ENCODE assay signal across 33 cellular contexts in genomic region chr6:116726947-116727346, GRCh38. TPM values are rescaled to one million over a fixed set of nuclear protein-coding genes. Genes with fewer than 3 reads are reported as not detected.
"Had no signal": no experiment of that assay in that cellular context is flagged by ENCODE, and none has a peak within 500 bp of the region (broad histone marks: within the 10 kb centered on the region; RNA-seq: fewer than 3 reads in every experiment).

No MANE protein-coding gene starts in this region.

- H3K27me3 ChIP-seq: neutrophil, pancreas, spleen, suprapubic skin, testis, tibial artery, transverse colon, upper lobe of right lung, uterus had no signal

- H3K36me3 ChIP-seq: neutrophil, uterus had no signal

- H3K4me1 Mint-ChIP-seq: naive thymus-derived CD8-positive, alpha-beta T cell; nephron progenitor cell; neural crest cell; stimulated activated memory B cell treated with anti-CD40 and anti-IgM and Interleukin-4, amounts not matched to agents 10 μg/mL and 1 μg/mL and 100 μg/mL, for 72 hours; stimulated activated naive CD8-positive, alpha-beta T cell treated with anti-CD3 and anti-CD28 coated beads, Interleukin-15, amount 100 ng/mL, for 72 hours had no signal

- H3K4me3 Mint-ChIP-seq: naive thymus-derived CD8-positive, alpha-beta T cell; natural killer cell treated with Interleukin-12 subunit alpha and Interleukin-12 subunit beta and Interleukin-15 and Interleukin-18, amount 100 ng/mL, for 72 hours; nephron progenitor cell; neural crest cell; stimulated activated memory B cell treated with anti-CD40 and anti-IgM and Interleukin-4, amounts not matched to agents 10 μg/mL and 1 μg/mL and 100 μg/mL, for 72 hours; stimulated activated naive CD8-positive, alpha-beta T cell treated with anti-CD3 and anti-CD28 coated beads, Interleukin-15, amount 100 ng/mL, for 72 hours; type B pancreatic cell had no signal

- H3K4me1 ChIP-seq: pancreas, psoas muscle, spleen, suprapubic skin, testis, tibial artery, transverse colon, upper lobe of right lung, uterus had no signal

- ATAC-seq: naive thymus-derived CD8-positive, alpha-beta T cell; natural killer cell treated with Interleukin-12 subunit alpha and Interleukin-12 subunit beta and Interleukin-15 and Interleukin-18, amount 100 ng/mL, for 72 hours; pancreas; psoas muscle; right cardiac atrium; sciatic nerve; stimulated activated memory B cell treated with anti-CD40 and anti-IgM and Interleukin-4, amounts not matched to agents 10 μg/mL and 1 μg/mL and 100 μg/mL, for 72 hours; stimulated activated naive CD8-positive, alpha-beta T cell treated with anti-CD3 and anti-CD28 coated beads, Interleukin-15, amount 100 ng/mL, for 72 hours; stimulated activated naive CD8-positive, alpha-beta T cell treated with anti-CD3 and anti-CD28 coated beads, Interleukin-15, Interleukin-2, amounts not matched to agents 100 U/mL and 50 U/mL, for 24 hours; upper lobe of right lung had no signal

- H3K27ac Mint-ChIP-seq: naive thymus-derived CD8-positive, alpha-beta T cell; natural killer cell treated with Interleukin-12 subunit alpha and Interleukin-12 subunit beta and Interleukin-15 and Interleukin-18, amount 100 ng/mL, for 72 hours; progenitor cell of endocrine pancreas; stimulated activated memory B cell treated with anti-CD40 and anti-IgM and Interleukin-4, amounts not matched to agents 10 μg/mL and 1 μg/mL and 100 μg/mL, for 72 hours; stimulated activated naive CD8-positive, alpha-beta T cell treated with anti-CD3 and anti-CD28 coated beads, Interleukin-15, amount 100 ng/mL, for 72 hours; type B pancreatic cell had no signal

- DNase-seq: naive thymus-derived CD8-positive, alpha-beta T cell; nephron progenitor cell; nucleus accumbens; pancreas; psoas muscle; right cardiac atrium; spleen; stimulated activated CD4-positive, alpha-beta T cell treated with anti-CD3 and anti-CD28 coated beads, Interleukin-12 subunit alpha, Interleukin-12 subunit beta, amount 100 ng/mL, for 4 hours; stimulated activated CD4-positive, alpha-beta T cell treated with anti-CD3 and anti-CD28 coated beads, Interleukin-1b, Interleukin-23, amount 100 ng/mL, for 48 hours; stimulated activated CD4-positive, alpha-beta T cell treated with anti-CD3 and anti-CD28 coated beads, Interleukin-4, amount 100 ng/mL, for 1 hour; stimulated activated CD4-positive, alpha-beta T cell treated with anti-CD3 and anti-CD28 coated beads, Interleukin-4, amount 100 ng/mL, for 4 hours; stimulated activated CD8-positive, alpha-beta memory T cell treated with anti-CD3 and anti-CD28 coated beads, Interleukin-4, amount 100 ng/mL, for 48 hours; stimulated activated naive CD4-positive, alpha-beta T cell; stimulated activated naive CD8-positive, alpha-beta T cell treated with anti-CD3 and anti-CD28 coated beads, Interleukin-15, amount 100 ng/mL, for 72 hours; stimulated activated naive CD8-positive, alpha-beta T cell treated with anti-CD3 and anti-CD28 coated beads, Interleukin-15, Interleukin-2, amounts not matched to agents 100 U/mL and 50 U/mL, for 24 hours; substantia nigra; testis; tibial artery; transverse colon; upper lobe of right lung; uterus had no signal

- H3K9me3 ChIP-seq: neutrophil, pancreas, psoas muscle, spleen, suprapubic skin, testis, tibial artery, transverse colon, upper lobe of right lung, uterus had no signal

- H3K4me3 ChIP-seq: pancreas, psoas muscle, skin epidermis, smooth muscle cell, spleen, suprapubic skin, testis, tibial artery, transverse colon, upper lobe of right lung, uterus had no signal

- H3K4me2 ChIP-seq: smooth muscle cell had no signal

- FAIRE-seq: pancreas had no signal

- H3K27me3 Mint-ChIP-seq: naive thymus-derived CD8-positive, alpha-beta T cell; natural killer cell treated with Interleukin-12 subunit alpha and Interleukin-12 subunit beta and Interleukin-15 and Interleukin-18, amount 100 ng/mL, for 72 hours; progenitor cell of endocrine pancreas; stimulated activated memory B cell treated with anti-CD40 and anti-IgM and Interleukin-4, amounts not matched to agents 10 μg/mL and 1 μg/mL and 100 μg/mL, for 72 hours; stimulated activated naive CD8-positive, alpha-beta T cell treated with anti-CD3 and anti-CD28 coated beads, Interleukin-15, amount 100 ng/mL, for 72 hours; type B pancreatic cell had no signal

- H3K27ac ChIP-seq: neutrophil, pancreas, psoas muscle, skin epidermis, spleen, suprapubic skin, testis, tibial artery, transverse colon, upper lobe of right lung, uterus had no signal

RNA-seq across cellular contexts. Expression of gene FAM162B, which starts 38.6 kb away (rescaled TPM):
- total RNA-seq: naive thymus-derived CD8-positive, alpha-beta T cell; natural killer cell treated with Interleukin-12 subunit alpha and Interleukin-12 subunit beta and Interleukin-15 and Interleukin-18, amount 100 ng/mL, for 72 hours; osteocyte; renal cortical epithelial cell; spleen had no signal
- polyA plus RNA-seq: naive thymus-derived CD8-positive, alpha-beta T cell had no signal
